8 cellular contexts compared by ENCODE assay signal in genomic region chr20:50153153-50153499, GRCh38. TPM values are rescaled to one million over a fixed set of nuclear protein-coding genes. Genes with fewer than 3 reads are reported as not detected.
DNase-seq lines count a peak whose midpoint lies in the region; ATAC-seq and TF ChIP-seq lines count a peak whose summit lies in the region.

No MANE protein-coding gene starts in this region.

- no peaks in the 10 kb centered on the region for H3K9me3 Mint-ChIP-seq in T-cell

- no peak for TF ChIP-seq CTCF in 22Rv1 (IDR thresholded peaks at IDR 0.05)

- H3K36me3 Mint-ChIP-seq in T-cell: peaks cover 8% of the 10 kb centered on the region

- CTCF ChIA-PET in T-cell (lab: Charles Lee): interaction anchor here (0.6 to 2.9 kb wide), 9 partner anchors 17 to 44 kb away, joined by 3 to 20 read pairs (median 5); partner anchors contain the start of gene UBE2V1 (in 1 of the 2)

- peak overlapping the region; percentile 85 to 89 (median 87) for H3K4me3 Mint-ChIP-seq in T-cell

- peaks cover 47 to 57% (median 48%) of the 10 kb centered on the region in 3 donors for H3K4me1 Mint-ChIP-seq in T-cell

- POLR2A ChIA-PET in T-cell (lab: Charles Lee): interaction anchor here (0.6 to 1.3 kb wide), 5 partner anchors 30 to 1027 kb away, joined by 3 to 4 read pairs (median 3); no protein-coding TSS in a partner anchor

- peak overlapping the region; percentile 87 to 89 for H3K27ac Mint-ChIP-seq in T-cell

- peak overlapping the region; percentile 68 for H3K27ac ChIP-seq in 22Rv1
- H3K27ac ChIP-seq in skin epidermis: peak overlapping the region; percentile 85 to 99 (median 96)

- peak overlapping the region; percentile 82 to 96 (median 94) for H3K4me3 ChIP-seq in skin epidermis

- DNase-seq in T-cell: no peak
- peak; percentile 49 for DNase-seq in germinal center (ENCODE audit: low spot score)
- no peak for DNase-seq in NCI-H2029 (lab: John Stamatoyannopoulos, UW)
- DNase-seq in RKO (ENCODE audit: low spot score): no peak
- DNase-seq in cerebellum (ENCODE audit: low spot score): no peak

- ATAC-seq in GM19351 (IDR thresholded peaks at IDR 0.05; ENCODE audit: unreplicated experiment): peak; percentile 8
- peak; percentile 1 for ATAC-seq in T-cell (replicated peaks in 1 of 4)

- H3K27me3 Mint-ChIP-seq in T-cell: no peaks in the 10 kb centered on the region

RNA-seq across cellular contexts. Expression of gene PEDS1, which starts 0.4 kb away (rescaled TPM):
- total RNA-seq in T-cell (10 to 100 TPM; 17.6 to 20.0 (median 18.3) TPM), cerebellum (8.6 TPM)

RNA-seq across cellular contexts. Expression of gene CEBPB, which starts 37.5 kb away (rescaled TPM):
- total RNA-seq in T-cell (10 to 100 TPM; 25.8 to 53.8 (median 48.0) TPM), cerebellum (1.7 TPM)

RNA-seq across cellular contexts. Expression of gene UBE2V1, which starts 40.2 kb away (rescaled TPM):
- 100 to 1,000 TPM; 107 to 194 (median 116) TPM for total RNA-seq in T-cell
- 69.1 TPM for total RNA-seq in cerebellum
